ENCODE assay signal across 10 cellular contexts in the genomic region with DNA sequence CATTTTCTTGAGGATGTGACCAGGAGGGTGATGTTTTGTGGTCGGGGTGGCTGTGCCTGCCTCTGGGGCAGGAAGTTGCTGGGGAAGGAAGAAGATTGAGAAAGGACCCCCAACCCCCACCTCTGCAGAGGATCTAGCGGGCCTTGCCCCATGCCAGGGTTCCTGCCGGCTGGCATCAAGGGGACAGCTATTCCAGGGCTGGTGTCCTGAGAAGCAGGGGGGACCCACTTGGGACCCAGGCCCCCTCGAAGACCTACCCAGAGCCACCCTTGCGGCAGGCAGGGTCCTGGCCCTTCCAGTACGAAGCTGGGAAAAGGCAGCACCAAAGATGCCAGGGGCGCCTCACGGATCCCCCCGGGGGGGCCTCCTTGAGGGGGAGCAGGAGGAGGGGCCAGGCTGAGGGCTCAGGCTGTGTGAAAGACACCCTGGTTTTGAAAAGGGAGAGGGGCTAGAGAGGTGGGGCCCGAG. TPM values are rescaled to one million over a fixed set of nuclear protein-coding genes. Genes with fewer than 3 reads are reported as not detected.
DNase-seq lines count a peak whose midpoint lies in the region; ATAC-seq, FAIRE-seq and TF ChIP-seq lines count a peak whose summit lies in the region.
"Had no signal": no experiment of that assay in that cellular context is flagged by ENCODE, and none has a peak within 500 bp of the region (broad histone marks: within the 10 kb centered on the region; RNA-seq: fewer than 3 reads in every experiment).

No MANE protein-coding gene starts in this region.

- no peak overlapping the region for H3K4me2 ChIP-seq in K562 (ENCODE audit: insufficient read depth, low read length)
- no peak overlapping the region for H3K4me2 ChIP-seq in H9 (ENCODE audit: insufficient read depth, insufficient read length, low read length)

- no peaks in the 10 kb centered on the region; the same call in 2 of the 3 replicates for H3K79me2 ChIP-seq in K562 (ENCODE audit: control insufficient read depth, insufficient read depth, low read length)
- H3K79me2 ChIP-seq in H9 (ENCODE audit: insufficient read depth, low read length): no peaks in the 10 kb centered on the region

- H3K4me3 Mint-ChIP-seq in endodermal cell (no peak overlapping the region), H9 (no peak overlapping the region; a peak in 1 of 5 replicates)

- H3K27me3 ChIP-seq in K562 (ENCODE audit: control insufficient read depth in 2 of 2, insufficient read depth in 2 of 2, low read length in 2 of 2) (no peaks in the 10 kb centered on the region), mucosa of rectum (ENCODE audit: control insufficient read depth in 2 of 2, insufficient read depth in 2 of 2, low read length in 2 of 2) (no peaks in the 10 kb centered on the region), aorta (ENCODE audit: control insufficient read depth in 1 of 2, insufficient read depth in 2 of 2, low read length in 1 of 2) (no peaks in the 10 kb centered on the region), endodermal cell (ENCODE audit: control insufficient read depth, insufficient read depth, low read length, poor library complexity, severe bottlenecking) (peaks cover 2% of the 10 kb centered on the region), H9 (ENCODE audit: insufficient read depth, low read length) (no peaks in the 10 kb centered on the region)

- H2BK120ac ChIP-seq in H9 (ENCODE audit: low read depth, low read length, poor library complexity, severe bottlenecking): no peak overlapping the region

- intact Hi-C loops in Right ventricle myocardium inferior (cut with DNase I): no loop called here
- intact Hi-C loops in left ventricle myocardium superior (cut with micrococcal nuclease): no loop called here
- intact Hi-C loops in K562 (cut with micrococcal nuclease): no loop called here
- intact Hi-C loops in aorta (cut with DNase I): no loop called here

- H3K9me1 ChIP-seq in K562 (ENCODE audit: control insufficient read depth, insufficient read depth, low read length): peaks cover 2% of the 10 kb centered on the region

- peak overlapping the region in 1 of 2 experiments; percentile 81; a peak in 2 of 4 replicates for H3K9ac ChIP-seq in K562 (ENCODE audit: insufficient read depth in 1 of 2, low read depth in 2 of 2, low read length in 2 of 2)
- peak overlapping the region in 1 of 2 donors; percentile 73 for H3K9ac ChIP-seq in mucosa of rectum (ENCODE audit: low read depth in 1 of 2, low read length in 2 of 2)
- no peak overlapping the region for H3K9ac ChIP-seq in endodermal cell (ENCODE audit: extremely low read depth, low read length, poor library complexity, severe bottlenecking)
- no peak overlapping the region for H3K9ac ChIP-seq in H9 (ENCODE audit: extremely low read depth, insufficient read length, low read length)

- in situ Hi-C loops in K562 (cut with MboI): no loop called here

- no peak overlapping the region for H3K18ac ChIP-seq in H9 (ENCODE audit: insufficient read length, low read depth, low read length)

- H3K36me3 ChIP-seq in K562 (ENCODE audit: control insufficient read depth, insufficient read depth, low read length) (no peaks in the 10 kb centered on the region), mucosa of rectum (ENCODE audit: control insufficient read depth in 2 of 2, insufficient read depth in 2 of 2, low read length in 2 of 2) (no peaks in the 10 kb centered on the region), aorta (ENCODE audit: control insufficient read depth in 1 of 2, insufficient read depth in 2 of 2, low read length in 1 of 2) (no peaks in the 10 kb centered on the region), endodermal cell (ENCODE audit: control insufficient read depth, insufficient read depth, low read length) (no peaks in the 10 kb centered on the region)

- TF ChIP-seq EP300 in K562 (IDR thresholded peaks at IDR 0.05; ENCODE audit: low read length): no peak

- no peak for TF ChIP-seq POLR2A in K562 (conservative IDR thresholded peaks at IDR 0.05)
- TF ChIP-seq POLR2A in GM12891 (IDR thresholded peaks at IDR 0.05; ENCODE audit: low read depth, low read length): no peak

- H4K20me1 ChIP-seq in K562 (replicated peaks; ENCODE audit: control insufficient read depth, insufficient read depth, low read length) (no peaks in the 10 kb centered on the region), H9 (ENCODE audit: control insufficient read depth, insufficient read depth, insufficient read length) (no peaks in the 10 kb centered on the region)

- no peak overlapping the region for H2AK5ac ChIP-seq in H9 (ENCODE audit: insufficient read length, low read length)

- H3K56ac ChIP-seq in H9 (ENCODE audit: insufficient read length, low read depth, low read length): no peak overlapping the region

- H3K4me1 Mint-ChIP-seq in endodermal cell (peaks cover 7% of the 10 kb centered on the region), H9 (peaks cover 8 to 23% of the 10 kb centered on the region in 2 experiments)

- no peak overlapping the region for H3K23ac ChIP-seq in H9 (ENCODE audit: insufficient read length, low read depth, low read length)

- ATAC-seq in Right ventricle myocardium inferior: no peak
- ATAC-seq in left ventricle myocardium superior: no peak
- ATAC-seq in K562: no peak
- ATAC-seq in aorta (ENCODE audit: low FRiP score): no peak

- no peak overlapping the region for H4K91ac ChIP-seq in H9 (ENCODE audit: insufficient read length, low read depth, low read length)

- POLR2A ChIA-PET in K562 (lab: Yijun Ruan, JAX): interaction anchor here (1.6 kb wide), 1 partner anchor 16 kb away, joined by 4 read pairs; no protein-coding TSS in a partner anchor

- no peak overlapping the region for H2BK15ac ChIP-seq in H9 (ENCODE audit: low read depth, low read length)

- H3K9me3 Mint-ChIP-seq in endodermal cell (no peaks in the 10 kb centered on the region), H9 (no peaks in the 10 kb centered on the region)

- no TSS peak for BruUV-seq in K562 (replicated peaks; lab: Mats Ljungman, UMichigan)

- H4K5ac ChIP-seq in H9 (ENCODE audit: insufficient read length, low read depth, low read length): no peak overlapping the region

- CTCF ChIA-PET in K562 (lab: Yijun Ruan, JAX; ENCODE audit: low intra/inter-chr PET ratio): no interaction called here

- DNase-seq in Right ventricle myocardium inferior (ENCODE audit: missing footprints): peak; percentile 74
- DNase-seq in left ventricle myocardium superior: no peak
- no peak for DNase-seq in K562 (ENCODE audit: extremely low read depth in 1 of 4, low spot score in 3 of 4)
- DNase-seq in aorta: peak; percentile 62 to 71
- no peak for DNase-seq in GM12891 (ENCODE audit: insufficient read length, low spot score)
- DNase-seq in endodermal cell: no peak
- no peak for DNase-seq in H9
- DNase-seq: activated CD4-positive, alpha-beta T cell treated with anti-CD3 and anti-CD28 coated beads for 1 hour; stimulated activated CD4-positive, alpha-beta T cell treated with anti-CD3 and anti-CD28 coated beads, Interleukin-1b, Interleukin-23, amount 100 ng/mL, for 48 hours had no signal

- TF ChIP-seq CTCF in K562 (IDR thresholded peaks at IDR 0.05 in 2 of 3, conservative IDR thresholded peaks at IDR 0.05 in 1 of 3; ENCODE audit: insufficient read depth in 2 of 3, low read depth in 1 of 3, low read length in 3 of 3) (no peak), endodermal cell (conservative IDR thresholded peaks at IDR 0.05) (no peak), H9 (conservative IDR thresholded peaks at IDR 0.05) (no peak)

- H3K27me3 Mint-ChIP-seq in endodermal cell (ENCODE audit: insufficient read depth): peaks cover 8% of the 10 kb centered on the region
- H3K27me3 Mint-ChIP-seq in H9 (ENCODE audit: low read depth): peaks cover 3% of the 10 kb centered on the region; the same call in 1 of the 2 replicates

- H3K23me2 ChIP-seq in H9 (ENCODE audit: insufficient read length, low read depth, low read length, poor library complexity, severe bottlenecking): no peaks in the 10 kb centered on the region

- H3K27ac Mint-ChIP-seq in endodermal cell: no peak overlapping the region
- H3K27ac Mint-ChIP-seq in H9: no peak overlapping the region; a peak in 3 of 7 replicates

- H4K8ac ChIP-seq in H9 (replicated peaks; ENCODE audit: insufficient read length, low read depth, low read length): no peak overlapping the region

- H3K4me1 ChIP-seq in K562 (replicated peaks in 1 of 2; ENCODE audit: control insufficient read depth in 2 of 2, insufficient read depth in 2 of 2, low read length in 2 of 2): peaks cover 24 to 86% of the 10 kb centered on the region in 2 experiments
- peaks cover 71 to 91% of the 10 kb centered on the region in 2 donors for H3K4me1 ChIP-seq in mucosa of rectum (ENCODE audit: control insufficient read depth in 2 of 2, insufficient read depth in 2 of 2, low read length in 2 of 2)
- no peaks in the 10 kb centered on the region for H3K4me1 ChIP-seq in aorta (ENCODE audit: control insufficient read depth in 1 of 2, insufficient read depth in 2 of 2, low read length in 2 of 2)
- H3K4me1 ChIP-seq in endodermal cell (ENCODE audit: control insufficient read depth, insufficient read depth, low read length): no peaks in the 10 kb centered on the region
- H3K4me1 ChIP-seq in H9 (ENCODE audit: insufficient read depth, low read length): no peaks in the 10 kb centered on the region

- WGBS in K562 (ENCODE audit: insufficient coverage, low coverage, missing lambda C conversion rate): 82% methylated on average over 6 of the region's 10 CpGs
- 87 to 88% methylated on average over 10 of the region's 10 CpGs for WGBS in aorta, 2 donors
- 92 to 94% methylated on average over 5 to 10 of the region's 10 CpGs for WGBS in endodermal cell (ENCODE audit: insufficient coverage in 1 of 2, insufficient read length in 1 of 2), 2 experiments
- WGBS in H9 (ENCODE audit: extremely low coverage, insufficient read length, low lambda C conversion rate): no CpG with 5 or more reads among the region's 10 CpGs

- no peak for FAIRE-seq in K562 (lab: Jason Lieb, UNC)
- FAIRE-seq in GM12891 (lab: Jason Lieb, UNC): no peak

- no peak overlapping the region for H2BK5ac ChIP-seq in H9 (ENCODE audit: insufficient read length, low read length)

- no peak overlapping the region for H3K14ac ChIP-seq in H9 (ENCODE audit: insufficient read depth, low read length)

- no peak overlapping the region for H2BK20ac ChIP-seq in H9 (ENCODE audit: low read depth, low read length, poor library complexity, severe bottlenecking)

- H3K79me1 ChIP-seq in H9 (ENCODE audit: insufficient read depth, low read depth, low read length, poor library complexity, severe bottlenecking): no peaks in the 10 kb centered on the region

- H3K9me3 ChIP-seq in K562 (replicated peaks; ENCODE audit: control insufficient read depth, insufficient read depth, low read depth, low read length): no peaks in the 10 kb centered on the region
- H3K9me3 ChIP-seq in mucosa of rectum (ENCODE audit: control insufficient read depth in 2 of 2, low read length in 2 of 2): no peaks in the 10 kb centered on the region
- no peaks in the 10 kb centered on the region for H3K9me3 ChIP-seq in aorta (ENCODE audit: control insufficient read depth, low read length)
- H3K9me3 ChIP-seq in endodermal cell (ENCODE audit: control insufficient read depth, low read length): no peaks in the 10 kb centered on the region
- no peaks in the 10 kb centered on the region for H3K9me3 ChIP-seq in H9 (ENCODE audit: control insufficient read depth, low read depth, low read length)

- H3K36me3 Mint-ChIP-seq in endodermal cell (ENCODE audit: low read depth): no peaks in the 10 kb centered on the region
- 0 out of 7 replicates have a peak, but pooled peaks cover 0 to 2% (median 0%) of the 10 kb centered on the region in 3 experiments for H3K36me3 Mint-ChIP-seq in H9 (ENCODE audit: insufficient read depth in 1 of 3, low read depth in 3 of 3)

- H3K27ac ChIP-seq in K562 (ENCODE audit: extremely low read depth, low read depth, low read length) (no peak overlapping the region), mucosa of rectum (ENCODE audit: low read depth in 2 of 2, low read length in 2 of 2) (peak overlapping the region; percentile 83 to 90), aorta (ENCODE audit: low read depth in 1 of 2, low read length in 2 of 2) (no peak overlapping the region), endodermal cell (ENCODE audit: low read depth, low read length) (no peak overlapping the region), H9 (ENCODE audit: insufficient read length, low read depth, low read length) (no peak overlapping the region)

- no peak for TF ChIP-seq RAD21 in K562 (CRISPR knock-in tag; conservative IDR thresholded peaks at IDR 0.05 in 1 of 2, IDR thresholded peaks at IDR 0.05 in 1 of 2)

- H2AFZ ChIP-seq in K562 (ENCODE audit: low read depth, low read length) (no peak overlapping the region), H9 (ENCODE audit: low read length) (no peak overlapping the region)

- H3T11ph ChIP-seq in H9 (ENCODE audit: low read length): no peak overlapping the region

- no peak overlapping the region for H3K4ac ChIP-seq in H9 (ENCODE audit: low read depth, low read length)

- no peak overlapping the region for H2BK12ac ChIP-seq in H9 (ENCODE audit: insufficient read length, low read depth, low read length)

- H3K4me3 ChIP-seq in K562 (no peak overlapping the region), mucosa of rectum (ENCODE audit: low read length in 2 of 2) (peak overlapping the region; percentile 14 to 48), aorta (ENCODE audit: low read length in 2 of 2) (no peak overlapping the region), endodermal cell (ENCODE audit: low read length) (no peak overlapping the region)

RNA-seq across cellular contexts. Expression of a gene that starts 6.6 kb away (rescaled TPM):
- total RNA-seq in Right ventricle myocardium inferior (32.2 TPM), left ventricle myocardium superior (25.6 TPM), K562 (2014; rRNA removed) (9.7 and 15.9 TPM in 2 replicates), K562 (2014; rRNA removed; fragmentation: Illumina TruSeq; extraction: Trizol) (3.7 and 3.9 TPM in 2 replicates), K562 (2015; rRNA removed; fragmentation: Illumina TruSeq; extraction: Trizol) (3.5 and 5.6 TPM in 2 replicates), K562 (2021) (10.8 and 16.0 TPM in 2 replicates), aorta (10 to 100 TPM; 47.8 to 75.4 TPM), endodermal cell (10 to 100 TPM; 40.5 to 43.8 TPM), H9 (2021) (34.1 and 37.6 TPM in 2 replicates)
- 49.1 and 137 TPM in 2 replicates for total RNA-seq in K562 (2011; cell fraction: chromatin; rRNA removed; ENCODE audit: low replicate concordance)
- total RNA-seq in K562 (2011; cell fraction: nucleolus; rRNA removed): 57.9 and 62.0 TPM in 2 replicates
- 59.4 and 93.7 TPM in 2 replicates for total RNA-seq in K562 (2011; cell fraction: nucleoplasm; rRNA removed)
- polyA plus RNA-seq in K562 (2011; rRNA removed) (9.6 and 13.9 TPM in 2 replicates), K562 (2014; fragmentation: Illumina TruSeq; extraction: Trizol) (5.1 and 10.9 TPM in 2 replicates), K562 (2014; fragmentation: Nextera tagmentation; extraction: Ambion mirVana) (under 1 TPM; 0.34 to 0.72 TPM), K562 (2014; rRNA removed) (14.2 and 17.6 TPM in 2 replicates), aorta (10 to 100 TPM in 1 of 2 donors, 1 to 10 TPM in 1; 6.2 to 13.8 TPM)
- polyA plus RNA-seq in K562 (2011; cell fraction: cytosol; rRNA removed): 10.6 and 10.7 TPM in 2 replicates
- 88.6 and 117 TPM in 2 replicates for polyA plus RNA-seq in K562 (2011; cell fraction: nucleus; rRNA removed)
- polyA plus RNA-seq in K562 (2012): 4.4 and 18.7 TPM in 2 replicates
- polyA minus RNA-seq in K562 (2011; rRNA and poly(A)+ RNA removed): 18.0 and 41.6 TPM in 2 replicates
- 5.7 and 10.8 TPM in 2 replicates for polyA minus RNA-seq in K562 (2011; cell fraction: cytosol; rRNA and poly(A)+ RNA removed)
- 26.8 and 33.3 TPM in 2 replicates for polyA minus RNA-seq in K562 (2011; cell fraction: nucleus; rRNA and poly(A)+ RNA removed)
- 26.2 TPM for polyA plus RNA-seq in GM12891 (2012; ENCODE audit: low read depth, missing spikeins)
- 28.2 TPM for polyA plus RNA-seq in endodermal cell (2013, experiment 1 of 2)
- polyA plus RNA-seq in endodermal cell (2013, experiment 2 of 2): 21.3 TPM

RNA-seq across cellular contexts. Expression of a gene that starts 43.3 kb away (rescaled TPM):
- total RNA-seq in Right ventricle myocardium inferior: 29.6 TPM
- total RNA-seq in left ventricle myocardium superior: 24.0 TPM
- total RNA-seq in K562 (2011; cell fraction: chromatin; rRNA removed; ENCODE audit: low replicate concordance): 24.5 and 78.1 TPM in 2 replicates
- 49.7 and 54.7 TPM in 2 replicates for total RNA-seq in K562 (2011; cell fraction: nucleolus; rRNA removed)
- 30.4 and 33.4 TPM in 2 replicates for total RNA-seq in K562 (2011; cell fraction: nucleoplasm; rRNA removed)
- total RNA-seq in K562 (2014; rRNA removed): 42.6 and 46.7 TPM in 2 replicates
- total RNA-seq in K562 (2014; rRNA removed; fragmentation: Illumina TruSeq; extraction: Trizol): 11.6 and 13.1 TPM in 2 replicates
- total RNA-seq in K562 (2015; rRNA removed; fragmentation: Illumina TruSeq; extraction: Trizol): 19.5 and 21.9 TPM in 2 replicates
- total RNA-seq in K562 (2021): 32.2 and 35.8 TPM in 2 replicates
- 17.5 and 21.8 TPM in 2 replicates for polyA plus RNA-seq in K562 (2011; rRNA removed)
- 16.5 and 28.2 TPM in 2 replicates for polyA plus RNA-seq in K562 (2011; cell fraction: cytosol; rRNA removed)
- 49.0 and 90.0 TPM in 2 replicates for polyA plus RNA-seq in K562 (2011; cell fraction: nucleus; rRNA removed)
- polyA plus RNA-seq in K562 (2012): 30.8 and 32.9 TPM in 2 replicates
- polyA plus RNA-seq in K562 (2014; fragmentation: Illumina TruSeq; extraction: Trizol): 12.1 and 18.3 TPM in 2 replicates
- polyA plus RNA-seq in K562 (2014; fragmentation: Nextera tagmentation; extraction: Ambion mirVana): 1 to 10 TPM in 1 of 2 experiments, under 1 TPM in 1; 0.61 to 1.1 TPM
- 38.1 and 38.2 TPM in 2 replicates for polyA plus RNA-seq in K562 (2014; rRNA removed)
- 10.0 and 16.8 TPM in 2 replicates for polyA minus RNA-seq in K562 (2011; rRNA and poly(A)+ RNA removed)
- 13.7 and 14.7 TPM in 2 replicates for polyA minus RNA-seq in K562 (2011; cell fraction: cytosol; rRNA and poly(A)+ RNA removed)
- 16.4 and 17.5 TPM in 2 replicates for polyA minus RNA-seq in K562 (2011; cell fraction: nucleus; rRNA and poly(A)+ RNA removed)
- total RNA-seq in aorta: 10 to 100 TPM; 37.4 to 39.4 TPM
- 10 to 100 TPM; 37.2 to 43.8 TPM for polyA plus RNA-seq in aorta
- polyA plus RNA-seq in GM12891 (2012; ENCODE audit: low read depth, missing spikeins): 40.6 TPM
- 10 to 100 TPM; 33.1 to 36.5 TPM for total RNA-seq in endodermal cell
- polyA plus RNA-seq in endodermal cell (2013, experiment 1 of 2): 23.3 TPM
- polyA plus RNA-seq in endodermal cell (2013, experiment 2 of 2): 22.1 TPM
- 42.2 and 44.7 TPM in 2 replicates for total RNA-seq in H9 (2021)

RNA-seq across cellular contexts. Expression of a gene that starts 44.2 kb away (rescaled TPM):
- 231 TPM for total RNA-seq in Right ventricle myocardium inferior
- total RNA-seq in left ventricle myocardium superior: 228 TPM
- 289 and 338 TPM in 2 replicates for total RNA-seq in K562 (2011; cell fraction: chromatin; rRNA removed; ENCODE audit: low replicate concordance)
- 122 and 133 TPM in 2 replicates for total RNA-seq in K562 (2011; cell fraction: nucleolus; rRNA removed)
- 186 and 236 TPM in 2 replicates for total RNA-seq in K562 (2011; cell fraction: nucleoplasm; rRNA removed)
- 104 and 140 TPM in 2 replicates for total RNA-seq in K562 (2014; rRNA removed)
- 67.1 and 80.8 TPM in 2 replicates for total RNA-seq in K562 (2014; rRNA removed; fragmentation: Illumina TruSeq; extraction: Trizol)
- 74.0 and 76.9 TPM in 2 replicates for total RNA-seq in K562 (2015; rRNA removed; fragmentation: Illumina TruSeq; extraction: Trizol)
- 145 and 153 TPM in 2 replicates for total RNA-seq in K562 (2021)
- polyA plus RNA-seq in K562 (2011; rRNA removed): 72.4 and 77.0 TPM in 2 replicates
- polyA plus RNA-seq in K562 (2011; cell fraction: cytosol; rRNA removed): 85.9 and 111 TPM in 2 replicates
- 164 and 189 TPM in 2 replicates for polyA plus RNA-seq in K562 (2011; cell fraction: nucleus; rRNA removed)
- 141 and 159 TPM in 2 replicates for polyA plus RNA-seq in K562 (2012)
- 99.7 and 110 TPM in 2 replicates for polyA plus RNA-seq in K562 (2014; fragmentation: Illumina TruSeq; extraction: Trizol)
- polyA plus RNA-seq in K562 (2014; fragmentation: Nextera tagmentation; extraction: Ambion mirVana): 10 to 100 TPM; 17.5 to 20.7 TPM
- 87.7 and 121 TPM in 2 replicates for polyA plus RNA-seq in K562 (2014; rRNA removed)
- polyA minus RNA-seq in K562 (2011; rRNA and poly(A)+ RNA removed): 65.9 and 67.4 TPM in 2 replicates
- 46.7 and 62.1 TPM in 2 replicates for polyA minus RNA-seq in K562 (2011; cell fraction: cytosol; rRNA and poly(A)+ RNA removed)
- polyA minus RNA-seq in K562 (2011; cell fraction: nucleus; rRNA and poly(A)+ RNA removed): 57.5 and 58.6 TPM in 2 replicates
- total RNA-seq in aorta: 100 to 1,000 TPM; 305 to 351 TPM
- polyA plus RNA-seq in aorta: 100 to 1,000 TPM in 1 of 2 donors, 10 to 100 TPM in 1; 98.3 to 263 TPM
- 112 TPM for polyA plus RNA-seq in GM12891 (2012; ENCODE audit: low read depth, missing spikeins)
- total RNA-seq in endodermal cell: 100 to 1,000 TPM; 231 to 257 TPM
- polyA plus RNA-seq in endodermal cell (2013, experiment 1 of 2): 244 TPM
- 230 TPM for polyA plus RNA-seq in endodermal cell (2013, experiment 2 of 2)
- total RNA-seq in H9 (2021): 163 and 166 TPM in 2 replicates

Comparison
In these comparisons a context has a peak if more than half of its experiments do, and no peak if none do; other contexts are left out.
1. DNase-seq: peak in Right ventricle myocardium inferior (single experiment) and aorta (2 of 2); none in left ventricle myocardium superior (single experiment), K562 (0 of 4), GM12891 (single experiment), endodermal cell (single experiment) and H9 (single experiment).
2. H3K27ac ChIP-seq: peak in mucosa of rectum (2 of 2); none in K562 (single experiment), aorta (0 of 2), endodermal cell (single experiment) and H9 (single experiment).
3. H3K4me3 ChIP-seq: peak in mucosa of rectum (2 of 2); none in K562 (single experiment), aorta (0 of 2) and endodermal cell (single experiment).